Comparison of ENCODE assay signal across 19 cellular contexts in the genomic region with DNA sequence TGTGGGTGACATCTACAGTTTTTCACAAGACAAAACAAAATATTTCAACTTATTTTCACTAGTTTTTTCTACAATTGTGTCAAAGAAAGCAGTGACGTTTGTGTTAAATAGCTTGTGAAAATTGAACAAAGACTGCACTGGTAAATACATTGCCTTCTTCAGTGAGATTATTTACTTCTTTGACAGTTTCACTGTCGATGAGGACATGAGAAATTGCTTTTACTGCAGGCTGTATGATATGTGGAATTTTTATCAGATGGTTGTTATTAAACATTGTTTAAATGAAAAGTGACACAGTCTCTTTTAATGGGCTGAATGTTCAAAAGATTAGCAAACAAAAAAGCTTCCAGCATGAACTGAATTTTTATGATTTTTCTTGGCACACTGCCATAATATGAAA.
"Had no signal": no experiment of that assay in that cellular context is flagged by ENCODE, and none has a peak within 500 bp of the region (broad histone marks: within the 10 kb centered on the region; RNA-seq: fewer than 3 reads in every experiment).

No MANE protein-coding gene starts in this region.

- H3K4me3 ChIP-seq: heart left ventricle, mucosa of descending colon, pancreas, prostate gland, right lobe of liver, suprapubic skin, thyroid gland had no signal

- DNase-seq: erythroblast; foreskin melanocyte; heart left ventricle; hippocampal formation; left colon; mucosa of descending colon; naive thymus-derived CD8-positive, alpha-beta T cell; nucleus accumbens; pancreas; right lobe of liver; stimulated activated CD4-positive, alpha-beta T cell treated with anti-CD3 and anti-CD28 coated beads, Interleukin-4, amount 100 ng/mL, for 1 hour; stimulated activated CD8-positive, alpha-beta memory T cell treated with anti-CD3 and anti-CD28 coated beads, Interleukin-4, amount 100 ng/mL, for 48 hours; stimulated activated naive CD8-positive, alpha-beta T cell treated with anti-CD3 and anti-CD28 coated beads, Interleukin-15, Interleukin-2, amounts not matched to agents 100 U/mL and 50 U/mL, for 24 hours; thyroid gland had no signal

- FAIRE-seq: endothelial cell of umbilical vein, pancreas, urothelium cell line had no signal

- ATAC-seq: heart left ventricle; left colon; mucosa of descending colon; naive thymus-derived CD8-positive, alpha-beta T cell; pancreas; right lobe of liver; stimulated activated effector memory CD8-positive, alpha-beta T cell treated with anti-CD3 and anti-CD28 coated beads, Interleukin-12 subunit alpha, Interleukin-12 subunit beta, amount 100 ng/mL, for 72 hours; stimulated activated naive CD8-positive, alpha-beta T cell treated with anti-CD3 and anti-CD28 coated beads, Interleukin-15, Interleukin-2, amounts not matched to agents 100 U/mL and 50 U/mL, for 24 hours had no signal
